9 cellular contexts compared by ENCODE assay signal in genomic region chr3:152835311-152836102, GRCh38. TPM values are rescaled to one million over a fixed set of nuclear protein-coding genes. Genes with fewer than 3 reads are reported as not detected.
A peak's percentile ranks its signal among the peaks of the same experiment; 100 is the strongest.
DNase-seq lines count a peak whose midpoint lies in the region; ATAC-seq and TF ChIP-seq lines count a peak whose summit lies in the region.
"Had no signal": no experiment of that assay in that cellular context is flagged by ENCODE, and none has a peak within 500 bp of the region (broad histone marks: within the 10 kb centered on the region; RNA-seq: fewer than 3 reads in every experiment).

No MANE protein-coding gene starts in this region.

- peak overlapping the region; percentile 93 for H2AFZ ChIP-seq in fibroblast of lung (ENCODE audit: low read length)

- H3K27ac ChIP-seq in HUES48 (ENCODE audit: low read depth, low read length) (peak overlapping the region; percentile 84), fibroblast of lung (ENCODE audit: insufficient read depth, low read length) (no peak overlapping the region), uterus (peak overlapping the region; percentile 80 to 88)
- H3K27ac ChIP-seq: C4-2B had no signal

- H4K20me1 ChIP-seq in fibroblast of lung (ENCODE audit: control insufficient read depth, extremely low read depth, insufficient read depth, low read length) = no peaks in the 10 kb centered on the region

- peaks cover 13 to 48% (median 38%) of the 10 kb centered on the region in 3 donors for H3K27me3 Mint-ChIP-seq in naive B cell

- H3K4me1 ChIP-seq in HUES48 (ENCODE audit: control insufficient read depth, insufficient read depth, low read length) (peaks cover 16% of the 10 kb centered on the region), fibroblast of lung (ENCODE audit: control insufficient read depth, extremely low read depth, insufficient read depth, low read length) (no peaks in the 10 kb centered on the region), uterus (no peaks in the 10 kb centered on the region)

- H3K4me3 ChIP-seq in HUES48 (ENCODE audit: low read depth, low read length) = peak overlapping the region; percentile 87
- peak overlapping the region; percentile 69 to 80 (median 71) for H3K4me3 ChIP-seq in fibroblast of lung (replicated peaks in 1 of 4; ENCODE audit: control extremely low read depth in 1 of 4, insufficient read depth in 1 of 4, low read depth in 3 of 4, low read length in 4 of 4)
- H3K4me3 ChIP-seq in uterus = peak overlapping the region; percentile 63 to 94

- H3K27me3 ChIP-seq in HUES48 (ENCODE audit: control insufficient read depth, insufficient read depth, low read length) (peaks cover 22% of the 10 kb centered on the region), fibroblast of lung (ENCODE audit: control insufficient read depth, insufficient read depth, low read length) (peaks cover 10% of the 10 kb centered on the region), uterus (no peaks in the 10 kb centered on the region)

- H3K36me3 ChIP-seq in HUES48 (ENCODE audit: control insufficient read depth, insufficient read depth, low read length) (no peaks in the 10 kb centered on the region), fibroblast of lung (ENCODE audit: control insufficient read depth, insufficient read depth, low read length) (no peaks in the 10 kb centered on the region), uterus (no peaks in the 10 kb centered on the region)

- peaks cover 18 to 20% (median 18%) of the 10 kb centered on the region in 3 donors for H3K4me1 Mint-ChIP-seq in naive B cell

- no peak for TF ChIP-seq POLR2A in uterus (IDR thresholded peaks at IDR 0.05)

- no peaks in the 10 kb centered on the region for H3K79me2 ChIP-seq in fibroblast of lung (ENCODE audit: control insufficient read depth, insufficient read depth, low read length)

- peak overlapping the region in 1 of 6 donors; percentile 33 for H3K27ac Mint-ChIP-seq in naive B cell

- H3K36me3 Mint-ChIP-seq in naive B cell = no peaks in the 10 kb centered on the region

- DNase-seq in NCI-H2081 (lab: John Stamatoyannopoulos, UW) (peak; percentile 42 to 62), NCI-H2081 treated with DMSO at 0.1 percent for 48 hours (lab: John Stamatoyannopoulos, UW) (no peak), UCSD-AML1 (lab: John Stamatoyannopoulos, UW; ENCODE audit: unreplicated experiment) (peak; percentile 82), fibroblast of lung (ENCODE audit: low read depth in 2 of 2) (peak; percentile 68 to 76), naive B cell (no peak), uterus (peak; percentile 56 to 69)

- peak overlapping the region; percentile 77 for H3K9ac ChIP-seq in HUES48 (ENCODE audit: low read depth, low read length)
- H3K9ac ChIP-seq in fibroblast of lung (ENCODE audit: insufficient read depth, low read length) = peak overlapping the region; percentile 11

- H3K9me3 Mint-ChIP-seq in naive B cell = no peaks in the 10 kb centered on the region

- TF ChIP-seq CTCF in fibroblast of lung (conservative IDR thresholded peaks at IDR 0.05 in 1 of 2, IDR thresholded peaks at IDR 0.05 in 1 of 2; ENCODE audit: low read depth in 1 of 2, low read length in 2 of 2) (peak; percentile 23 to 51), uterus (IDR thresholded peaks at IDR 0.05) (peak in 3 of 4 experiments; percentile 15 to 48 (median 20))

- H3K9me3 ChIP-seq in HUES48 (ENCODE audit: control insufficient read depth, insufficient read depth, low read length) = no peaks in the 10 kb centered on the region
- no peaks in the 10 kb centered on the region for H3K9me3 ChIP-seq in fibroblast of lung (ENCODE audit: control insufficient read depth, insufficient read depth, low read depth, low read length)
- no peaks in the 10 kb centered on the region for H3K9me3 ChIP-seq in uterus

- intact Hi-C loops in uterus (cut with DNase I; ENCODE audit: low total_unique reads) = no loop called here

- ATAC-seq in GM21529 (IDR thresholded peaks at IDR 0.05; ENCODE audit: unreplicated experiment) (peak; percentile 62), naive B cell (ENCODE audit: low read depth in 2 of 2) (peak; percentile 54 to 66)

- H3K4me2 ChIP-seq in fibroblast of lung (ENCODE audit: extremely low read depth, insufficient read depth, low read length) = peak overlapping the region; percentile 71

- peak overlapping the region; percentile 87 to 95 (median 94) for H3K4me3 Mint-ChIP-seq in naive B cell

RNA-seq across cellular contexts. Expression of gene P2RY1, which starts 0.6 kb away (rescaled TPM):
- total RNA-seq in fibroblast of lung (3.6 and 7.6 TPM in 2 replicates), uterus (10 to 100 TPM in 2 of 4 donors, 1 to 10 TPM in 2; 4.9 to 30.7 (median 13.8) TPM)
- polyA plus RNA-seq in fibroblast of lung (0.62 and 1.1 TPM in 2 replicates), naive B cell (ENCODE audit: low read depth in 6 of 6) (under 1 TPM in 1 of 6 donors, not detected in 5; 0.07 TPM)
- 0.52 and 1.1 TPM in 2 replicates for polyA plus RNA-seq in fibroblast of lung (2012)
- 0.15 and 0.20 TPM in 2 replicates for polyA minus RNA-seq in fibroblast of lung (ENCODE audit: low replicate concordance)

Comparison
In these comparisons a context has a peak if more than half of its experiments do, and no peak if none do; other contexts are left out.
1. DNase-seq: peak in NCI-H2081 (2 of 2), UCSD-AML1 (single experiment), fibroblast of lung (2 of 2) and uterus (2 of 2); none in NCI-H2081 treated with DMSO at 0.1 percent for 48 hours (single experiment) and naive B cell (single experiment).
2. Peak in every context shown above with its lines, with median percentiles within 50 percentile points of each other: H3K4me3 ChIP-seq.